Comparison of ENCODE assay signal across 1 cellular context in genomic region chr11:86058360-86058759, GRCh38.
TF ChIP-seq lines count a peak whose summit lies in the region.

No MANE protein-coding gene starts in this region.

TF ChIP-seq in HepG2, 621 proteins besides CTCF, POLR2A, EP300 and RAD21 (continued from another document):
- no peak for TF ChIP-seq E2F1 (CRISPR knock-in tag; IDR thresholded peaks at IDR 0.05)
- no peak for TF ChIP-seq ETV6 (CRISPR knock-in tag; conservative IDR thresholded peaks at IDR 0.05)
- TF ChIP-seq ZBTB21 (CRISPR knock-in tag; IDR thresholded peaks at IDR 0.05) = no peak
